In the genomic region with DNA sequence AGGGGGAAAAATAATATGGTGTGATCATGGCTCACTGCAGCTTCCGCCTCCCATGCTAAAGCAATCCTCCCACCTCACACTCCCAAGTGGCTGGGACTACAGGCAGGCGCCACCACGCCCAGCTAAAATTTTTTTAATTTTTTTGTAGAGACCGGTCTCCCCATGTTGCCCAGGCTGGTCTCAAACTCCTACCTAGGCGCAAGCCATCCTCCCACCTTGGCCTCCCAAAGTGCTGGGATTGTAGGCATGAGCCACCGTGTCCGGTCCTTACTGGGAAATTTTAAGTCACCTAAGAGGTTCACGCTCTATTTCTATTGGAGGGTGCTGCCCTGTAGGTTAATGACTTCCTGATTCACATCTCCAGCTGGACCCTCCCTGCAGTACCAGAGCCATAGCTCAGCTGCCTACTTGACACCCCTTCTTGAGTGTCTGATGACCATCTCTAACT, we compare ENCODE assay signal across 1 cellular context.
TF ChIP-seq lines count a peak whose summit lies in the region.

No MANE protein-coding gene starts in this region.

TF ChIP-seq in IMR-90, 13 proteins besides CTCF, POLR2A, EP300 and RAD21 (continued from another document):
- TF ChIP-seq, protein P1, sequence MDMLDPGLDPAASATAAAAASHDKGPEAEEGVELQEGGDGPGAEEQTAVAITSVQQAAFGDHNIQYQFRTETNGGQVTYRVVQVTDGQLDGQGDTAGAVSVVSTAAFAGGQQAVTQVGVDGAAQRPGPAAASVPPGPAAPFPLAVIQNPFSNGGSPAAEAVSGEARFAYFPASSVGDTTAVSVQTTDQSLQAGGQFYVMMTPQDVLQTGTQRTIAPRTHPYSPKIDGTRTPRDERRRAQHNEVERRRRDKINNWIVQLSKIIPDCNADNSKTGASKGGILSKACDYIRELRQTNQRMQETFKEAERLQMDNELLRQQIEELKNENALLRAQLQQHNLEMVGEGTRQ (IDR thresholded peaks at IDR 0.05; ENCODE audit: low read depth, low read length): no peak
- no peak for TF ChIP-seq RFX5 (IDR thresholded peaks at IDR 0.05; ENCODE audit: low read depth, low read length)
- TF ChIP-seq CEBPB (IDR thresholded peaks at IDR 0.05; ENCODE audit: low read depth, low read length): no peak
- TF ChIP-seq, protein P2, sequence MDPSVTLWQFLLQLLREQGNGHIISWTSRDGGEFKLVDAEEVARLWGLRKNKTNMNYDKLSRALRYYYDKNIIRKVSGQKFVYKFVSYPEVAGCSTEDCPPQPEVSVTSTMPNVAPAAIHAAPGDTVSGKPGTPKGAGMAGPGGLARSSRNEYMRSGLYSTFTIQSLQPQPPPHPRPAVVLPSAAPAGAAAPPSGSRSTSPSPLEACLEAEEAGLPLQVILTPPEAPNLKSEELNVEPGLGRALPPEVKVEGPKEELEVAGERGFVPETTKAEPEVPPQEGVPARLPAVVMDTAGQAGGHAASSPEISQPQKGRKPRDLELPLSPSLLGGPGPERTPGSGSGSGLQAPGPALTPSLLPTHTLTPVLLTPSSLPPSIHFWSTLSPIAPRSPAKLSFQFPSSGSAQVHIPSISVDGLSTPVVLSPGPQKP (IDR thresholded peaks at IDR 0.05; ENCODE audit: borderline replicate concordance, low read depth, low read length): no peak
- no peak for TF ChIP-seq NFE2L2 (IDR thresholded peaks at IDR 0.05; ENCODE audit: low read depth, low read length)
- TF ChIP-seq BHLHE40 (IDR thresholded peaks at IDR 0.05; ENCODE audit: low read depth, low read length): no peak
